ENCODE assay signal across 1 cellular context in the genomic region with DNA sequence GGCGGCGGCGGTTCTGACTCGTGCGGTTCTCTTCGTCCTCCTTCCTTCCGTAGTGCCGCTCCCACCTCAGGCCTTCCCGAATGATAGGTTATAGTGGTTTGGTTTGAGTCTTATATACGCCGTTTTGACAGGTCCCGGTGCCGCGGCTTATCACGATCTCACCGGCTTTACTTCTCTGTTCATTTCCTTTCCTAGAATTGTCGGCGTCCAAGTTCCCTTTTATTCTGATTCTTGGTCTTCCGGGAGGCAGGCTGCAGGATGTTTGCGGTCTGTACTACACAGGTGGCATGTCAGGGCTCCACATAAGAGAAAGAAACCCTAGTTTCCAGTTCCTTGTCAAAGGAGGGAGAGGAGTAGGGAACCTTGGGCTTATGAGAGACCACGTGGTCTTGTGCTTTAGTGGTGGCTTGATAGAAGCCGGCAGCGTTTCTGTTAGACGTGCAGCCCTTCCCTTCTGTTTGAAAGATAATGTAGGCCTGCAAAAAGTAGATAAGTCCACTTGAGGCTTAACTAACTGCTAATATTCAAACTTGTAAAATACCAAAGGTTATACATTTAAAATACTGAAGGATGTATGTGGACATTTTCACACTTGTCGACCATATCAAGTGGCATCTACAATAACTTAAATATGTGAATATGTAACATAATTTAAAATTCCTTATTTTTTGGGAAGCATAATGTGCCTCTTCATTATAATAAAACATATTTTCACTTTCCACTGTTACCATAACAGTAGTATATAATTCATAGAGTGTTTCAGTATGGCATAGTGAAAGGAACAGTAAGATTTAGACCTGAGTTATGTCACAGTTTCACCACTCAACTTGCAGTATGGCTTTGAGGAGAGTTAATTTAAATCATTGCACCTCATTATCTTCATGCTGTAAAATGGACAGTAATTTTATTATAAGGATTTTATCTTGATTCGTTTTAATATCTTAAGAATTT.
TF ChIP-seq lines count a peak whose summit lies in the region.

No MANE protein-coding gene starts in this region.

TF ChIP-seq in K562, 482 proteins besides CTCF, POLR2A, EP300 and RAD21 (continued from another document and continues in another):
- peak; percentile 63 for TF ChIP-seq SAP30 (IDR thresholded peaks at IDR 0.05; ENCODE audit: borderline replicate concordance, insufficient read depth, low read depth, low read length, poor library complexity, severe bottlenecking)
- no peak for TF ChIP-seq SP2 (IDR thresholded peaks at IDR 0.05; ENCODE audit: extremely low read depth, low read depth, low read length, poor library complexity, severe bottlenecking)
- TF ChIP-seq KDM1A (IDR thresholded peaks at IDR 0.05) = peak in 1 of 2 experiments; percentile 36; a peak in 1 of 4 replicates
- TF ChIP-seq TAF1 (IDR thresholded peaks at IDR 0.05; ENCODE audit: control insufficient read depth, extremely low read depth, insufficient read depth, low read length, severe bottlenecking) = peak; percentile 36
- TF ChIP-seq, protein P1, sequence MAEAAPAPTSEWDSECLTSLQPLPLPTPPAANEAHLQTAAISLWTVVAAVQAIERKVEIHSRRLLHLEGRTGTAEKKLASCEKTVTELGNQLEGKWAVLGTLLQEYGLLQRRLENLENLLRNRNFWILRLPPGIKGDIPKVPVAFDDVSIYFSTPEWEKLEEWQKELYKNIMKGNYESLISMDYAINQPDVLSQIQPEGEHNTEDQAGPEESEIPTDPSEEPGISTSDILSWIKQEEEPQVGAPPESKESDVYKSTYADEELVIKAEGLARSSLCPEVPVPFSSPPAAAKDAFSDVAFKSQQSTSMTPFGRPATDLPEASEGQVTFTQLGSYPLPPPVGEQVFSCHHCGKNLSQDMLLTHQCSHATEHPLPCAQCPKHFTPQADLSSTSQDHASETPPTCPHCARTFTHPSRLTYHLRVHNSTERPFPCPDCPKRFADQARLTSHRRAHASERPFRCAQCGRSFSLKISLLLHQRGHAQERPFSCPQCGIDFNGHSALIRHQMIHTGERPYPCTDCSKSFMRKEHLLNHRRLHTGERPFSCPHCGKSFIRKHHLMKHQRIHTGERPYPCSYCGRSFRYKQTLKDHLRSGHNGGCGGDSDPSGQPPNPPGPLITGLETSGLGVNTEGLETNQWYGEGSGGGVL (CRISPR knock-in tag; IDR thresholded peaks at IDR 0.05) = no peak
- TF ChIP-seq ZNF212 (CRISPR knock-in tag; IDR thresholded peaks at IDR 0.05) = no peak
- 0 out of 2 replicates have a peak, but pooled peaks have one; percentile 26 for TF ChIP-seq RFX1 (IDR thresholded peaks at IDR 0.05)
- TF ChIP-seq, protein P2, sequence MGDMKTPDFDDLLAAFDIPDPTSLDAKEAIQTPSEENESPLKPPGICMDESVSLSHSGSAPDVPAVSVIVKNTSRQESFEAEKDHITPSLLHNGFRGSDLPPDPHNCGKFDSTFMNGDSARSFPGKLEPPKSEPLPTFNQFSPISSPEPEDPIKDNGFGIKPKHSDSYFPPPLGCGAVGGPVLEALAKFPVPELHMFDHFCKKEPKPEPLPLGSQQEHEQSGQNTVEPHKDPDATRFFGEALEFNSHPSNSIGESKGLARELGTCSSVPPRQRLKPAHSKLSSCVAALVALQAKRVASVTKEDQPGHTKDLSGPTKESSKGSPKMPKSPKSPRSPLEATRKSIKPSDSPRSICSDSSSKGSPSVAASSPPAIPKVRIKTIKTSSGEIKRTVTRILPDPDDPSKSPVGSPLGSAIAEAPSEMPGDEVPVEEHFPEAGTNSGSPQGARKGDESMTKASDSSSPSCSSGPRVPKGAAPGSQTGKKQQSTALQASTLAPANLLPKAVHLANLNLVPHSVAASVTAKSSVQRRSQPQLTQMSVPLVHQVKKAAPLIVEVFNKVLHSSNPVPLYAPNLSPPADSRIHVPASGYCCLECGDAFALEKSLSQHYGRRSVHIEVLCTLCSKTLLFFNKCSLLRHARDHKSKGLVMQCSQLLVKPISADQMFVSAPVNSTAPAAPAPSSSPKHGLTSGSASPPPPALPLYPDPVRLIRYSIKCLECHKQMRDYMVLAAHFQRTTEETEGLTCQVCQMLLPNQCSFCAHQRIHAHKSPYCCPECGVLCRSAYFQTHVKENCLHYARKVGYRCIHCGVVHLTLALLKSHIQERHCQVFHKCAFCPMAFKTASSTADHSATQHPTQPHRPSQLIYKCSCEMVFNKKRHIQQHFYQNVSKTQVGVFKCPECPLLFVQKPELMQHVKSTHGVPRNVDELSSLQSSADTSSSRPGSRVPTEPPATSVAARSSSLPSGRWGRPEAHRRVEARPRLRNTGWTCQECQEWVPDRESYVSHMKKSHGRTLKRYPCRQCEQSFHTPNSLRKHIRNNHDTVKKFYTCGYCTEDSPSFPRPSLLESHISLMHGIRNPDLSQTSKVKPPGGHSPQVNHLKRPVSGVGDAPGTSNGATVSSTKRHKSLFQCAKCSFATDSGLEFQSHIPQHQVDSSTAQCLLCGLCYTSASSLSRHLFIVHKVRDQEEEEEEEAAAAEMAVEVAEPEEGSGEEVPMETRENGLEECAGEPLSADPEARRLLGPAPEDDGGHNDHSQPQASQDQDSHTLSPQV (IDR thresholded peaks at IDR 0.05) = peak; percentile 36; the same call in 1 of the 2 replicates
- TF ChIP-seq, protein P3, sequence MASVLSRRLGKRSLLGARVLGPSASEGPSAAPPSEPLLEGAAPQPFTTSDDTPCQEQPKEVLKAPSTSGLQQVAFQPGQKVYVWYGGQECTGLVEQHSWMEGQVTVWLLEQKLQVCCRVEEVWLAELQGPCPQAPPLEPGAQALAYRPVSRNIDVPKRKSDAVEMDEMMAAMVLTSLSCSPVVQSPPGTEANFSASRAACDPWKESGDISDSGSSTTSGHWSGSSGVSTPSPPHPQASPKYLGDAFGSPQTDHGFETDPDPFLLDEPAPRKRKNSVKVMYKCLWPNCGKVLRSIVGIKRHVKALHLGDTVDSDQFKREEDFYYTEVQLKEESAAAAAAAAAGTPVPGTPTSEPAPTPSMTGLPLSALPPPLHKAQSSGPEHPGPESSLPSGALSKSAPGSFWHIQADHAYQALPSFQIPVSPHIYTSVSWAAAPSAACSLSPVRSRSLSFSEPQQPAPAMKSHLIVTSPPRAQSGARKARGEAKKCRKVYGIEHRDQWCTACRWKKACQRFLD (CRISPR knock-in tag; IDR thresholded peaks at IDR 0.05) = peak; percentile 87; the same call in 1 of the 2 replicates
- TF ChIP-seq CXXC5 (CRISPR knock-in tag; IDR thresholded peaks at IDR 0.05) = peak; percentile 81
- TF ChIP-seq NCOA6 (IDR thresholded peaks at IDR 0.05) = no peak
- TF ChIP-seq, protein P4, sequence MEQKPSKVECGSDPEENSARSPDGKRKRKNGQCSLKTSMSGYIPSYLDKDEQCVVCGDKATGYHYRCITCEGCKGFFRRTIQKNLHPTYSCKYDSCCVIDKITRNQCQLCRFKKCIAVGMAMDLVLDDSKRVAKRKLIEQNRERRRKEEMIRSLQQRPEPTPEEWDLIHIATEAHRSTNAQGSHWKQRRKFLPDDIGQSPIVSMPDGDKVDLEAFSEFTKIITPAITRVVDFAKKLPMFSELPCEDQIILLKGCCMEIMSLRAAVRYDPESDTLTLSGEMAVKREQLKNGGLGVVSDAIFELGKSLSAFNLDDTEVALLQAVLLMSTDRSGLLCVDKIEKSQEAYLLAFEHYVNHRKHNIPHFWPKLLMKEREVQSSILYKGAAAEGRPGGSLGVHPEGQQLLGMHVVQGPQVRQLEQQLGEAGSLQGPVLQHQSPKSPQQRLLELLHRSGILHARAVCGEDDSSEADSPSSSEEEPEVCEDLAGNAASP (IDR thresholded peaks at IDR 0.05) = no peak
- no peak for TF ChIP-seq POLR3G (IDR thresholded peaks at IDR 0.05; ENCODE audit: extremely low read depth, insufficient read length, insufficient replicate concordance)
- no peak for TF ChIP-seq ZNF75A (CRISPR knock-in tag; IDR thresholded peaks at IDR 0.05)
- no peak for TF ChIP-seq ZNF586 (CRISPR knock-in tag; conservative IDR thresholded peaks at IDR 0.05)
- peak; percentile 51 for TF ChIP-seq TBP (optimal IDR thresholded peaks at IDR 0.05; ENCODE audit: low read depth, low read length)
- no peak for TF ChIP-seq ZNF551 (CRISPR knock-in tag; IDR thresholded peaks at IDR 0.05)
- TF ChIP-seq ZNF707 (CRISPR knock-in tag; conservative IDR thresholded peaks at IDR 0.05) = no peak
- TF ChIP-seq WHSC1 (IDR thresholded peaks at IDR 0.05; ENCODE audit: low read length) = no peak
- peak; percentile 85 for TF ChIP-seq CBFA2T2 (conservative IDR thresholded peaks at IDR 0.05)
- no peak for TF ChIP-seq CHCHD3 (CRISPR knock-in tag; IDR thresholded peaks at IDR 0.05)
- TF ChIP-seq ZKSCAN1 (IDR thresholded peaks at IDR 0.05; ENCODE audit: low read depth, low read length) = 0 out of 2 replicates have a peak, but pooled peaks have one; percentile 38
- TF ChIP-seq NCOR1 (IDR thresholded peaks at IDR 0.05) = peak; percentile 81
- TF ChIP-seq PHB2 (IDR thresholded peaks at IDR 0.05; ENCODE audit: low read depth) = no peak
- no peak for TF ChIP-seq SREBF2 (CRISPR knock-in tag; IDR thresholded peaks at IDR 0.05)
- no peak; the same call in 1 of the 2 replicates for TF ChIP-seq FOSL1 (tag; conservative IDR thresholded peaks at IDR 0.05)
- TF ChIP-seq SIN3A (IDR thresholded peaks at IDR 0.05; ENCODE audit: borderline replicate concordance in 2 of 2, control insufficient read depth in 1 of 2, low read depth in 2 of 2, low read length in 2 of 2) = peak in 1 of 2 experiments; percentile 87; a peak in 3 of 4 replicates
- peak; percentile 18 for TF ChIP-seq JUND (IDR thresholded peaks at IDR 0.05; ENCODE audit: borderline replicate concordance, low read depth, low read length)
- no peak for TF ChIP-seq JUND (tag; IDR thresholded peaks at IDR 0.05; ENCODE audit: borderline replicate concordance, low read depth, low read length)
- TF ChIP-seq PCBP2 (IDR thresholded peaks at IDR 0.05; ENCODE audit: low read depth, low read length, poor library complexity, severe bottlenecking) = no peak
- TF ChIP-seq POLR3A (IDR thresholded peaks at IDR 0.05; ENCODE audit: borderline replicate concordance, extremely low read depth, insufficient read depth, insufficient read length) = no peak
- TF ChIP-seq ZNF696 (CRISPR knock-in tag; conservative IDR thresholded peaks at IDR 0.05) = no peak
- TF ChIP-seq, protein P5, sequence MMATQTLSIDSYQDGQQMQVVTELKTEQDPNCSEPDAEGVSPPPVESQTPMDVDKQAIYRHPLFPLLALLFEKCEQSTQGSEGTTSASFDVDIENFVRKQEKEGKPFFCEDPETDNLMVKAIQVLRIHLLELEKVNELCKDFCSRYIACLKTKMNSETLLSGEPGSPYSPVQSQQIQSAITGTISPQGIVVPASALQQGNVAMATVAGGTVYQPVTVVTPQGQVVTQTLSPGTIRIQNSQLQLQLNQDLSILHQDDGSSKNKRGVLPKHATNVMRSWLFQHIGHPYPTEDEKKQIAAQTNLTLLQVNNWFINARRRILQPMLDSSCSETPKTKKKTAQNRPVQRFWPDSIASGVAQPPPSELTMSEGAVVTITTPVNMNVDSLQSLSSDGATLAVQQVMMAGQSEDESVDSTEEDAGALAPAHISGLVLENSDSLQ (IDR thresholded peaks at IDR 0.05) = 0 out of 2 replicates have a peak, but pooled peaks have one; percentile 13
- TF ChIP-seq, protein P6, sequence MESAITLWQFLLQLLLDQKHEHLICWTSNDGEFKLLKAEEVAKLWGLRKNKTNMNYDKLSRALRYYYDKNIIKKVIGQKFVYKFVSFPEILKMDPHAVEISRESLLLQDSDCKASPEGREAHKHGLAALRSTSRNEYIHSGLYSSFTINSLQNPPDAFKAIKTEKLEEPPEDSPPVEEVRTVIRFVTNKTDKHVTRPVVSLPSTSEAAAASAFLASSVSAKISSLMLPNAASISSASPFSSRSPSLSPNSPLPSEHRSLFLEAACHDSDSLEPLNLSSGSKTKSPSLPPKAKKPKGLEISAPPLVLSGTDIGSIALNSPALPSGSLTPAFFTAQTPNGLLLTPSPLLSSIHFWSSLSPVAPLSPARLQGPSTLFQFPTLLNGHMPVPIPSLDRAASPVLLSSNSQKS (CRISPR knock-in tag; IDR thresholded peaks at IDR 0.05) = no peak
- TF ChIP-seq MED1 (CRISPR knock-in tag; IDR thresholded peaks at IDR 0.05; ENCODE audit: borderline replicate concordance) = no peak
- no peak for TF ChIP-seq MYNN (IDR thresholded peaks at IDR 0.05)
- TF ChIP-seq MYNN (CRISPR knock-in tag; IDR thresholded peaks at IDR 0.05) = no peak
